Comparison of ENCODE assay signal across 11 cellular contexts in genomic region chr17:16979237-16979823, GRCh38. TPM values are rescaled to one million over a fixed set of nuclear protein-coding genes. Genes with fewer than 3 reads are reported as not detected.
DNase-seq lines count a peak whose midpoint lies in the region; ATAC-seq and TF ChIP-seq lines count a peak whose summit lies in the region.
"Not testable (repeated sequence)": the region's sequence is repeated elsewhere in the genome, so short reads cannot be mapped to it uniquely, and the experiment has no call there.
"Had no signal": no experiment of that assay in that cellular context is flagged by ENCODE, and none has a peak within 500 bp of the region (broad histone marks: within the 10 kb centered on the region; RNA-seq: fewer than 3 reads in every experiment).

No MANE protein-coding gene starts in this region.

- POLR2A ChIA-PET in activated B cell treated with CpG ODN at 0.5 μM for 24 hours (lab: Charles Lee) = interaction anchor here (0.6 to 21.2 kb wide), 4 partner anchors 11 to 256 kb away, joined by 7 to 948 read pairs (median 181); partner anchors contain the start of gene TNFRSF13B

- H3K27ac ChIP-seq in BLaER1 treated with 17β-estradiol and CSF1 and Interleukin-3, amounts not matched to agents 10 nM and 100 nM = peak overlapping the region in 6 of 11 experiments; percentile 1 to 86 (median 24); a peak in 7 of 22 replicates
- peak overlapping the region; percentile 92 for H3K27ac ChIP-seq in OCI-LY1 (ENCODE audit: low read depth, low read length, poor library complexity, severe bottlenecking)
- peak overlapping the region in 5 of 8 donors; percentile 16 to 83 (median 81) for H3K27ac ChIP-seq in spleen

- not testable (repeated sequence) for H3F3A ChIP-seq in OCI-LY1 (ENCODE audit: insufficient read depth, low read length)

- H3K4me1 Mint-ChIP-seq in IgD-negative memory B cell (peaks cover 65 to 76% (median 69%) of the 10 kb centered on the region in 3 donors), activated B cell treated with CpG ODN at 0.5 μM for 24 hours (peaks cover 92% of the 10 kb centered on the region), memory B cell (peaks cover 59% of the 10 kb centered on the region)

- TF ChIP-seq POLR2A in spleen (IDR thresholded peaks at IDR 0.05) = not testable (repeated sequence)

- not testable (repeated sequence) for H3K27me3 ChIP-seq in BLaER1 treated with 17β-estradiol and CSF1 and Interleukin-3, amounts not matched to agents 10 nM and 100 nM; OCI-LY1 (ENCODE audit: insufficient read depth, low read length); spleen (replicated peaks in 1 of 7)

- H3K9ac ChIP-seq in BLaER1 treated with 17β-estradiol and CSF1 and Interleukin-3, amounts not matched to agents 10 nM and 100 nM = peak overlapping the region in 2 of 11 experiments; percentile 10 to 50; a peak in 3 of 22 replicates
- H3K9ac ChIP-seq in OCI-LY1 (ENCODE audit: low read length) = not testable (repeated sequence)

- not testable (repeated sequence) for H3K27me3 Mint-ChIP-seq in IgD-negative memory B cell, activated B cell treated with CpG ODN at 0.5 μM for 24 hours, memory B cell

- H4K20me1 ChIP-seq in BLaER1 treated with 17β-estradiol and CSF1 and Interleukin-3, amounts not matched to agents 10 nM and 100 nM; OCI-LY1 (ENCODE audit: insufficient read depth, low read length): not testable (repeated sequence)

- H3K4me3 Mint-ChIP-seq in IgD-negative memory B cell (peak overlapping the region in 3 of 4 donors; percentile 40 to 74 (median 66)), activated B cell treated with CpG ODN at 0.5 μM for 24 hours (peak overlapping the region; percentile 61), memory B cell (peak overlapping the region; percentile 31)

- TF ChIP-seq CTCF in GM12865 (IDR thresholded peaks at IDR 0.05; ENCODE audit: insufficient read depth, low read depth, low read length, missing control alignments); OCI-LY1 (IDR thresholded peaks at IDR 0.05; ENCODE audit: low read length); activated B cell treated with CpG ODN at 0.5 μM for 24 hours (IDR thresholded peaks at IDR 0.05); spleen (IDR thresholded peaks at IDR 0.05 in 8 of 11, conservative IDR thresholded peaks at IDR 0.05 in 3 of 11): not testable (repeated sequence)

- not testable (repeated sequence) for H3K4me3 ChIP-seq in BLaER1 treated with 17β-estradiol and CSF1 and Interleukin-3, amounts not matched to agents 10 nM and 100 nM; OCI-LY1 (ENCODE audit: low read depth, low read length, poor library complexity, severe bottlenecking); spleen
- H3K4me3 ChIP-seq in GM12865 (ENCODE audit: low read depth, low read length) = peak overlapping the region; percentile 58

- CTCF ChIA-PET in activated B cell treated with CpG ODN at 0.5 μM for 24 hours (lab: Charles Lee) = interaction anchor here (9.2 kb wide), 1 partner anchor 11 kb away, joined by 104 read pairs; no protein-coding TSS in a partner anchor

- not testable (repeated sequence) for H3K79me2 ChIP-seq in OCI-LY1 (ENCODE audit: insufficient read depth, low read length)

- H3K36me3 Mint-ChIP-seq in IgD-negative memory B cell, memory B cell: not testable (repeated sequence)
- peaks cover 12% of the 10 kb centered on the region for H3K36me3 Mint-ChIP-seq in activated B cell treated with CpG ODN at 0.5 μM for 24 hours (ENCODE audit: low read depth)

- 71 to 82% (median 75%) methylated on average over 6 of the region's 6 CpGs for WGBS in spleen, 5 donors

- H3K4me1 ChIP-seq in BLaER1 treated with 17β-estradiol and CSF1 and Interleukin-3, amounts not matched to agents 10 nM and 100 nM = peaks cover 71 to 98% (median 95%) of the 10 kb centered on the region in 10 experiments
- peaks cover 66% of the 10 kb centered on the region for H3K4me1 ChIP-seq in OCI-LY1 (ENCODE audit: insufficient read depth, low read length, severe bottlenecking)
- H3K4me1 ChIP-seq in spleen = peaks cover 0 to 74% (median 27%) of the 10 kb centered on the region in 6 donors

- intact Hi-C loops in activated B cell treated with CpG ODN at 0.5 μM for 24 hours (cut with micrococcal nuclease); spleen (cut with DNase I; ENCODE audit: low total_unique reads): not testable (repeated sequence)

- ATAC-seq in GM19463 (IDR thresholded peaks at IDR 0.05; ENCODE audit: unreplicated experiment) = peak; percentile 26
- not testable (repeated sequence) for ATAC-seq in activated B cell treated with CpG ODN at 0.5 μM for 24 hours (ENCODE audit: low read depth); memory B cell (ENCODE audit: low read depth)

- peak overlapping the region; percentile 58 to 97 (median 90) for H3K4me2 ChIP-seq in BLaER1 treated with 17β-estradiol and CSF1 and Interleukin-3, amounts not matched to agents 10 nM and 100 nM
- H3K4me2 ChIP-seq in OCI-LY1 (ENCODE audit: low read length) = not testable (repeated sequence)

- not testable (repeated sequence) for H3K9me3 Mint-ChIP-seq in IgD-negative memory B cell, activated B cell treated with CpG ODN at 0.5 μM for 24 hours, memory B cell

- H2AFZ ChIP-seq in OCI-LY1 (ENCODE audit: low read length) = not testable (repeated sequence)

- H3K9me3 ChIP-seq in BLaER1 treated with 17β-estradiol and CSF1 and Interleukin-3, amounts not matched to agents 10 nM and 100 nM (replicated peaks in 1 of 11); OCI-LY1 (ENCODE audit: low read length); spleen: not testable (repeated sequence)

- DNase-seq in GM12865 (ENCODE audit: low read depth) = peak; percentile 90
- DNase-seq in activated B cell treated with CpG ODN at 0.5 μM for 24 hours; memory B cell (ENCODE audit: low spot score in 2 of 2); spleen: not testable (repeated sequence)

- H3K9me2 ChIP-seq in OCI-LY1 (ENCODE audit: low read depth, low read length) = not testable (repeated sequence)

- H3K36me3 ChIP-seq in BLaER1 treated with 17β-estradiol and CSF1 and Interleukin-3, amounts not matched to agents 10 nM and 100 nM; OCI-LY1 (ENCODE audit: insufficient read depth, low read length); spleen: not testable (repeated sequence)

- peak overlapping the region; percentile 97 to 100 (median 99) for H3K27ac Mint-ChIP-seq in IgD-negative memory B cell
- peak overlapping the region; percentile 98 for H3K27ac Mint-ChIP-seq in activated B cell treated with CpG ODN at 0.5 μM for 24 hours
- H3K27ac Mint-ChIP-seq in memory B cell = peak overlapping the region; percentile 99

RNA-seq across cellular contexts. Expression of gene TNFRSF13B, which starts 7.4 kb away (rescaled TPM):
- 224 TPM for polyA plus RNA-seq in IgD-negative memory B cell
- total RNA-seq in activated B cell treated with CpG ODN at 0.5 μM for 24 hours = 316 and 342 TPM in 2 replicates
- total RNA-seq in spleen = 10 to 100 TPM; 25.1 to 52.1 (median 40.4) TPM
- polyA plus RNA-seq in spleen = 100 to 1,000 TPM in 2 of 3 donors, 10 to 100 TPM in 1; 65.9 to 142 (median 119) TPM
- total RNA-seq: A172; CD4-positive, alpha-beta memory T cell; SK-MEL-5 had no signal

Comparison
In these comparisons a context has a peak if more than half of its experiments do, and no peak if none do; other contexts are left out.
1. H3K27ac ChIP-seq: peak in every context shown above with its lines; median percentile 92 in OCI-LY1; 81 in spleen; 24 in BLaER1 treated with 17β-estradiol and CSF1 and Interleukin-3, amounts not matched to agents 10 nM and 100 nM.